10 cellular contexts compared by ENCODE assay signal in genomic region chr17:44707755-44708400, GRCh38. TPM values are rescaled to one million over a fixed set of nuclear protein-coding genes. Genes with fewer than 3 reads are reported as not detected.
DNase-seq lines count a peak whose midpoint lies in the region; ATAC-seq and TF ChIP-seq lines count a peak whose summit lies in the region.
"Had no signal": no experiment of that assay in that cellular context is flagged by ENCODE, and none has a peak within 500 bp of the region (broad histone marks: within the 10 kb centered on the region; RNA-seq: fewer than 3 reads in every experiment).

No MANE protein-coding gene starts in this region.

- peak overlapping the region; percentile 91 for H3K4me2 ChIP-seq in OCI-LY7 (ENCODE audit: low read length)
- peak overlapping the region; percentile 95 for H3K4me2 ChIP-seq in fibroblast of lung (ENCODE audit: extremely low read depth, insufficient read depth, low read length)

- H3K27me3 Mint-ChIP-seq in T-helper 2 cell treated with Interferon-gamma antibody and Interleukin-4, amounts not matched to agents 5 μg/mL and 100 μg/mL, for 36 hours (ENCODE audit: low read depth): peaks cover 7% of the 10 kb centered on the region

- no peaks in the 10 kb centered on the region for H3K9me2 ChIP-seq in OCI-LY7 (ENCODE audit: insufficient read depth, low read length)

- H3K27ac ChIP-seq in OCI-LY7 (ENCODE audit: low read depth, low read length, poor library complexity, severe bottlenecking) (no peak overlapping the region), fibroblast of lung (ENCODE audit: insufficient read depth, low read length) (peak overlapping the region; percentile 79), rectal smooth muscle tissue (ENCODE audit: low read depth, low read length) (peak overlapping the region; percentile 82)

- no peak for ATAC-seq in GM18520 (IDR thresholded peaks at IDR 0.05; ENCODE audit: unreplicated experiment)

- no peak overlapping the region for H3K4me3 Mint-ChIP-seq in T-helper 2 cell treated with Interferon-gamma antibody and Interleukin-4, amounts not matched to agents 5 μg/mL and 100 μg/mL, for 36 hours
- H3K4me3 Mint-ChIP-seq: nephron had no signal

- H3K9me3 ChIP-seq in ES-I3 (ENCODE audit: control insufficient read depth, insufficient read depth, low read length) (no peaks in the 10 kb centered on the region), OCI-LY7 (ENCODE audit: low read length) (no peaks in the 10 kb centered on the region), fibroblast of lung (ENCODE audit: control insufficient read depth, insufficient read depth, low read depth, low read length) (no peaks in the 10 kb centered on the region)

- H3K4me3 ChIP-seq in OCI-LY7 (ENCODE audit: low read depth, low read length, poor library complexity, severe bottlenecking) (peak overlapping the region; percentile 99), fibroblast of lung (replicated peaks in 1 of 4; ENCODE audit: control extremely low read depth in 1 of 4, insufficient read depth in 1 of 4, low read depth in 3 of 4, low read length in 4 of 4) (peak overlapping the region; percentile 86 to 95 (median 90)), rectal smooth muscle tissue (ENCODE audit: low read length) (peak overlapping the region; percentile 98)

- peak overlapping the region; percentile 68; the same call in 1 of the 2 replicates for H3K9ac ChIP-seq in ES-I3 (ENCODE audit: low read depth, low read length)
- H3K9ac ChIP-seq in fibroblast of lung (ENCODE audit: insufficient read depth, low read length): no peak overlapping the region
- no peak overlapping the region for H3K9ac ChIP-seq in rectal smooth muscle tissue (ENCODE audit: low read length)

- peaks cover 2% of the 10 kb centered on the region for H3K36me3 Mint-ChIP-seq in T-helper 2 cell treated with Interferon-gamma antibody and Interleukin-4, amounts not matched to agents 5 μg/mL and 100 μg/mL, for 36 hours (ENCODE audit: low read depth)

- no peak for TF ChIP-seq CTCF in OCI-LY7 (conservative IDR thresholded peaks at IDR 0.05; ENCODE audit: low read length)
- TF ChIP-seq CTCF in fibroblast of lung (conservative IDR thresholded peaks at IDR 0.05 in 1 of 2, IDR thresholded peaks at IDR 0.05 in 1 of 2; ENCODE audit: low read depth in 1 of 2, low read length in 2 of 2): no peak

- POLR2A ChIA-PET in OCI-LY7 (lab: Charles Lee): interaction anchor here (0.5 to 1.1 kb wide), 3 partner anchors 19 to 1439 kb away, joined by 3 to 4 read pairs (median 4); no protein-coding TSS in a partner anchor

- H2AFZ ChIP-seq in OCI-LY7 (ENCODE audit: low read length) (peak overlapping the region; percentile 99), fibroblast of lung (ENCODE audit: low read length) (peak overlapping the region; percentile 91)

- H3K9me3 Mint-ChIP-seq in T-helper 2 cell treated with Interferon-gamma antibody and Interleukin-4, amounts not matched to agents 5 μg/mL and 100 μg/mL, for 36 hours: no peaks in the 10 kb centered on the region
- H3K9me3 Mint-ChIP-seq: nephron had no signal

- intact Hi-C loops in OCI-LY7 (cut with micrococcal nuclease; ENCODE audit: unreplicated experiment): no loop called here

- H3K36me3 ChIP-seq in ES-I3 (ENCODE audit: insufficient read depth, low read length) (no peaks in the 10 kb centered on the region), OCI-LY7 (ENCODE audit: insufficient read depth, low read length) (peaks cover 6% of the 10 kb centered on the region; the same call in 1 of the 2 replicates), fibroblast of lung (ENCODE audit: control insufficient read depth, insufficient read depth, low read length) (no peaks in the 10 kb centered on the region), rectal smooth muscle tissue (ENCODE audit: control insufficient read depth, insufficient read depth, low read length) (no peaks in the 10 kb centered on the region)

- CTCF ChIA-PET in OCI-LY7 (lab: Charles Lee; ENCODE audit: unreplicated experiment): no interaction called here

- no peaks in the 10 kb centered on the region for H4K20me1 ChIP-seq in OCI-LY7 (ENCODE audit: insufficient read depth, low read length)
- H4K20me1 ChIP-seq in fibroblast of lung (ENCODE audit: control insufficient read depth, extremely low read depth, insufficient read depth, low read length): no peaks in the 10 kb centered on the region

- H3K79me2 ChIP-seq in OCI-LY7 (ENCODE audit: insufficient read depth, low read depth, low read length): peaks cover 21% of the 10 kb centered on the region
- H3K79me2 ChIP-seq in fibroblast of lung (ENCODE audit: control insufficient read depth, insufficient read depth, low read length): peaks cover 20% of the 10 kb centered on the region

- no peaks in the 10 kb centered on the region for H3K27me3 ChIP-seq in fibroblast of lung (ENCODE audit: control insufficient read depth, insufficient read depth, low read length)
- no peaks in the 10 kb centered on the region for H3K27me3 ChIP-seq in rectal smooth muscle tissue (ENCODE audit: control insufficient read depth, insufficient read depth, low read length)

- no peak for DNase-seq in OCI-LY7 (ENCODE audit: low spot score)
- DNase-seq in fibroblast of lung (ENCODE audit: low read depth in 2 of 2): no peak
- DNase-seq in effector CD8-positive, alpha-beta T cell (lab: John Stamatoyannopoulos, UW): no peak
- DNase-seq in T-helper 2 cell treated with Interferon-gamma antibody and Interleukin-4, amounts not matched to agents 5 μg/mL and 100 μg/mL, for 36 hours (ENCODE audit: low spot score): no peak
- no peak for DNase-seq in activated naive CD4-positive, alpha-beta T cell (lab: John Stamatoyannopoulos, UW)

- no TSS peak for BruUV-seq in OCI-LY7 (replicated peaks; lab: Mats Ljungman, UMichigan)

- peaks cover 5% of the 10 kb centered on the region for H3K4me1 Mint-ChIP-seq in T-helper 2 cell treated with Interferon-gamma antibody and Interleukin-4, amounts not matched to agents 5 μg/mL and 100 μg/mL, for 36 hours (ENCODE audit: low read depth)

- no peak overlapping the region for H3K27ac Mint-ChIP-seq in T-helper 2 cell treated with Interferon-gamma antibody and Interleukin-4, amounts not matched to agents 5 μg/mL and 100 μg/mL, for 36 hours
- H3K27ac Mint-ChIP-seq: nephron had no signal

- 0 out of 2 replicates have a peak, but pooled peaks cover 6% of the 10 kb centered on the region for H3K4me1 ChIP-seq in ES-I3 (ENCODE audit: insufficient read depth, low read length)
- H3K4me1 ChIP-seq in OCI-LY7 (ENCODE audit: insufficient read depth, low read length, poor library complexity, severe bottlenecking): peaks cover 19% of the 10 kb centered on the region
- peaks cover 2% of the 10 kb centered on the region for H3K4me1 ChIP-seq in fibroblast of lung (ENCODE audit: control insufficient read depth, extremely low read depth, insufficient read depth, low read length)
- peaks cover 10% of the 10 kb centered on the region for H3K4me1 ChIP-seq in rectal smooth muscle tissue (ENCODE audit: control insufficient read depth, insufficient read depth, low read length)

RNA-seq across cellular contexts. Expression of gene DBF4B, which starts 0.6 kb away (rescaled TPM):
- total RNA-seq in OCI-LY7 (2014; rRNA removed; shearing (Covaris generic)): 18.1 and 24.3 TPM in 2 replicates
- total RNA-seq in OCI-LY7 (2022) (45.8 and 49.2 TPM in 2 replicates), fibroblast of lung (1.5 and 3.3 TPM in 2 replicates)
- polyA plus RNA-seq in fibroblast of lung: 2.2 and 6.7 TPM in 2 replicates
- 2.4 and 5.5 TPM in 2 replicates for polyA plus RNA-seq in fibroblast of lung (2012)
- polyA minus RNA-seq in fibroblast of lung (ENCODE audit: low replicate concordance): 5.8 and 11.7 TPM in 2 replicates

RNA-seq across cellular contexts. Expression of gene CCDC43, which starts 18.3 kb away (rescaled TPM):
- total RNA-seq in OCI-LY7 (2014; rRNA removed; shearing (Covaris generic)): 33.2 and 42.4 TPM in 2 replicates
- 30.3 and 35.6 TPM in 2 replicates for total RNA-seq in OCI-LY7 (2022)
- total RNA-seq in fibroblast of lung: 34.7 and 35.2 TPM in 2 replicates
- 23.9 and 27.9 TPM in 2 replicates for polyA plus RNA-seq in fibroblast of lung
- 24.9 and 27.6 TPM in 2 replicates for polyA plus RNA-seq in fibroblast of lung (2012)
- not detected in 2 replicates for polyA minus RNA-seq in fibroblast of lung (ENCODE audit: low replicate concordance)

RNA-seq across cellular contexts. Expression of gene ADAM11, which starts 50.9 kb away (rescaled TPM):
- 2.1 and 3.3 TPM in 2 replicates for total RNA-seq in OCI-LY7 (2014; rRNA removed; shearing (Covaris generic))
- total RNA-seq in OCI-LY7 (2022) (1.1 and 1.4 TPM in 2 replicates), fibroblast of lung (0.51 and 0.66 TPM in 2 replicates)
- 0.18 and 0.52 TPM in 2 replicates for polyA plus RNA-seq in fibroblast of lung
- 0.32 and 0.75 TPM in 2 replicates for polyA plus RNA-seq in fibroblast of lung (2012)
- 0.75 TPM in 1 of 2 replicates, not detected in the other for polyA minus RNA-seq in fibroblast of lung (ENCODE audit: low replicate concordance)

RNA-seq across cellular contexts. Expression of gene MEIOC, which starts 51.6 kb away (rescaled TPM):
- 0.03 and 0.41 TPM in 2 replicates for total RNA-seq in OCI-LY7 (2014; rRNA removed; shearing (Covaris generic))
- total RNA-seq in OCI-LY7 (2022) (5.1 and 5.5 TPM in 2 replicates), fibroblast of lung (under 0.01 TPM in 1 of 2 replicates, not detected in the other)
- 0.07 and 0.08 TPM in 2 replicates for polyA plus RNA-seq in fibroblast of lung
- polyA plus RNA-seq in fibroblast of lung (2012): 0.36 and 0.42 TPM in 2 replicates
- polyA minus RNA-seq in fibroblast of lung (ENCODE audit: low replicate concordance): not detected in 2 replicates
- total RNA-seq: M059J had no signal
